ENCODE assay signal across 23 cellular contexts in the genomic region with DNA sequence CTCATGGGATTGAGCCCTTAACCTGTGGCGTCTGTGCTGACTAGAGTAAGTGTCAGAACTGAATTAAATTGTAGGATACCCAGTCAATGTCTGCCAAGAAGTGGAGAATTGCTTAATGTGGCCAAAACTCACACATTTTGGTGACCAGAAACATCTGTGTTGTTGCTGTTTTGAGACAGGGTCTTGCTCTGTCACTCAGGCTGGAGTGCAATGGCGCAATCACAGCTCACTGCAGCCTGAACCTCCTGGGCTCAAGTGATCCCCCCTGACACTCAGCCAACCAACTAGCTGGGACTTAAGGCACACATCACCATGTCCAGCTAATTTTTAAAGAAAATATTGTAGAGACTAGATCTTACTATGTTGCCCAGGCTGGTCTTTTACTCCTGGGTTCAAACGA. TPM values are rescaled to one million over a fixed set of nuclear protein-coding genes. Genes with fewer than 3 reads are reported as not detected.
DNase-seq lines count a peak whose midpoint lies in the region; ATAC-seq, FAIRE-seq and TF ChIP-seq lines count a peak whose summit lies in the region.
"Had no signal": no experiment of that assay in that cellular context is flagged by ENCODE, and none has a peak within 500 bp of the region (broad histone marks: within the 10 kb centered on the region; RNA-seq: fewer than 3 reads in every experiment).

No MANE protein-coding gene starts in this region.

- intact Hi-C loops in HepG2 (cut with micrococcal nuclease; ENCODE audit: unreplicated experiment) (no loop called here), right lobe of liver (cut with DNase I) (no loop called here), K562 (cut with micrococcal nuclease) (no loop called here)

- no TSS peak for BruUV-seq in HepG2 (replicated peaks; lab: Mats Ljungman, UMichigan)
- BruUV-seq in K562 (replicated peaks; lab: Mats Ljungman, UMichigan) = no TSS peak

- H3K4me3 ChIP-seq in HepG2 (replicated peaks in 1 of 3; ENCODE audit: insufficient read depth in 1 of 3, low read depth in 2 of 3, low read length in 3 of 3) (no peak overlapping the region), right lobe of liver (no peak overlapping the region), NB4 (ENCODE audit: low read depth, low read length) (no peak overlapping the region), K562 (no peak overlapping the region)
- H3K4me3 ChIP-seq: A549, GM12878, GM23248 had no signal

- in situ Hi-C loops in HepG2 (cut with HindIII; ENCODE audit: extremely low pct_ligation_motif_present, low pct_unique_long_range_greater_than_20kb) (no loop called here), K562 (cut with MboI) (no loop called here)

- H3K9ac ChIP-seq in HepG2 (ENCODE audit: insufficient read depth, low read depth, low read length) (no peak overlapping the region), K562 (ENCODE audit: insufficient read depth in 1 of 2, low read depth in 2 of 2, low read length in 2 of 2) (no peak overlapping the region)
- H3K9ac ChIP-seq: GM23248 had no signal

- 0 out of 2 replicates have a peak, but pooled peaks cover 5% of the 10 kb centered on the region for H3K4me1 ChIP-seq in HepG2 (ENCODE audit: insufficient read depth, low read length)
- H3K4me1 ChIP-seq in right lobe of liver = no peaks in the 10 kb centered on the region
- peaks cover 3 to 15% of the 10 kb centered on the region in 2 experiments; a peak in 4 of 5 replicates for H3K4me1 ChIP-seq in K562 (replicated peaks in 1 of 2; ENCODE audit: control insufficient read depth in 2 of 2, insufficient read depth in 2 of 2, low read length in 2 of 2)
- H3K4me1 ChIP-seq: BE2C, Caco-2 had no signal

- TF ChIP-seq POLR2A in HepG2 (IDR thresholded peaks at IDR 0.05; ENCODE audit: insufficient read depth in 1 of 2, low read depth in 2 of 2, low read length in 2 of 2) = no peak
- no peak for TF ChIP-seq POLR2A in right lobe of liver (IDR thresholded peaks at IDR 0.05)
- TF ChIP-seq POLR2A in NB4 (IDR thresholded peaks at IDR 0.05; ENCODE audit: extremely low read depth, insufficient read length) = no peak
- TF ChIP-seq POLR2A in K562 (conservative IDR thresholded peaks at IDR 0.05) = no peak

- TF ChIP-seq RAD21 in HepG2 (CRISPR knock-in tag; IDR thresholded peaks at IDR 0.05) = no peak
- TF ChIP-seq RAD21 in K562 (CRISPR knock-in tag; conservative IDR thresholded peaks at IDR 0.05 in 1 of 2, IDR thresholded peaks at IDR 0.05 in 1 of 2) = no peak

- WGBS in HepG2 (ENCODE audit: low lambda C conversion rate) = 38% methylated on average over 3 of the region's 3 CpGs
- WGBS in right lobe of liver (ENCODE audit: insufficient coverage, low coverage, low lambda C conversion rate, missing lambda C conversion rate) = 86% methylated on average over 2 of the region's 3 CpGs
- WGBS in K562 (ENCODE audit: insufficient coverage, low coverage, missing lambda C conversion rate) = 69% methylated on average over 3 of the region's 3 CpGs

- no peaks in the 10 kb centered on the region for H3K9me1 ChIP-seq in K562 (ENCODE audit: control insufficient read depth, insufficient read depth, low read length)

- no peak for FAIRE-seq in HepG2 (lab: Jason Lieb, UNC)
- FAIRE-seq in K562 (lab: Jason Lieb, UNC) = no peak
- FAIRE-seq: A549, G401.6, GM12878, H1 had no signal

- no peak for TF ChIP-seq CTCF in HepG2 (CRISPR knock-in tag; IDR thresholded peaks at IDR 0.05)
- TF ChIP-seq CTCF in right lobe of liver (IDR thresholded peaks at IDR 0.05) = no peak
- TF ChIP-seq CTCF in NB4 (IDR thresholded peaks at IDR 0.05; ENCODE audit: low read depth, low read length) = no peak
- TF ChIP-seq CTCF in K562 (IDR thresholded peaks at IDR 0.05 in 2 of 3, conservative IDR thresholded peaks at IDR 0.05 in 1 of 3; ENCODE audit: insufficient read depth in 2 of 3, low read depth in 1 of 3, low read length in 3 of 3) = no peak

- no peak overlapping the region for H3K27ac ChIP-seq in HepG2 (ENCODE audit: extremely low read length, insufficient read depth, low read length)
- no peak overlapping the region for H3K27ac ChIP-seq in right lobe of liver
- H3K27ac ChIP-seq in K562 (ENCODE audit: extremely low read depth, low read depth, low read length) = no peak overlapping the region
- H3K27ac ChIP-seq: A549, GM23248 had no signal

- CTCF ChIA-PET in HepG2 (lab: Yijun Ruan, JAX; ENCODE audit: low intra/inter-chr PET ratio, low total read pairs) (no interaction called here), K562 (lab: Yijun Ruan, JAX; ENCODE audit: low intra/inter-chr PET ratio) (no interaction called here)

- H3K4me2 ChIP-seq in HepG2 (ENCODE audit: low read depth, low read length) (no peak overlapping the region), K562 (ENCODE audit: insufficient read depth, low read length) (no peak overlapping the region)
- H3K4me2 ChIP-seq: A549 had no signal

- H2AFZ ChIP-seq in HepG2 (ENCODE audit: low read length) (no peak overlapping the region), K562 (ENCODE audit: low read depth, low read length) (no peak overlapping the region)
- H2AFZ ChIP-seq: GM23248 had no signal

- H4K20me1 ChIP-seq in HepG2 (ENCODE audit: insufficient read depth, low read length) = no peaks in the 10 kb centered on the region
- H4K20me1 ChIP-seq in K562 (replicated peaks; ENCODE audit: control insufficient read depth, insufficient read depth, low read length) = no peaks in the 10 kb centered on the region

- DNase-seq in HepG2 (ENCODE audit: low spot score) (no peak), right lobe of liver (no peak), NB4 (ENCODE audit: low read depth) (peak; percentile 66), K562 (ENCODE audit: extremely low read depth in 1 of 4, low spot score in 3 of 4) (no peak), RKO (ENCODE audit: low spot score) (no peak)
- DNase-seq: 8988T; ACHN; AML-193; BE2C; C1 segment of cervical spinal cord; Caco-2; CD8-positive, alpha-beta T cell; DMS153; DND-41; GM23248; H7; HCEC 1CT had no signal

- H3K36me3 ChIP-seq in HepG2 (replicated peaks in 1 of 2; ENCODE audit: control insufficient read depth in 1 of 2, insufficient read depth in 2 of 2, low read length in 2 of 2) = no peaks in the 10 kb centered on the region
- H3K36me3 ChIP-seq in right lobe of liver = no peaks in the 10 kb centered on the region
- H3K36me3 ChIP-seq in K562 (ENCODE audit: control insufficient read depth, insufficient read depth, low read length) = no peaks in the 10 kb centered on the region
- H3K36me3 ChIP-seq: BE2C had no signal

- ATAC-seq in HepG2 (no peak), right lobe of liver (no peak), K562 (no peak), GM18873 (IDR thresholded peaks at IDR 0.05; ENCODE audit: low FRiP score, unreplicated experiment) (no peak)
- no peak for ATAC-seq in activated CD4-positive, CD25-positive, alpha-beta regulatory T cell treated with anti-CD3 and anti-CD28 coated beads, Interleukin-2, amount 50 U/mL, for 24 hours
- ATAC-seq: A549; CD8-positive, alpha-beta T cell; GM12878 had no signal

- TF ChIP-seq EP300 in HepG2 (IDR thresholded peaks at IDR 0.05; ENCODE audit: low read depth in 2 of 2, low read length in 2 of 2) = no peak
- no peak for TF ChIP-seq EP300 in HepG2 (CRISPR knock-in tag; IDR thresholded peaks at IDR 0.05; ENCODE audit: borderline replicate concordance)
- TF ChIP-seq EP300 in K562 (IDR thresholded peaks at IDR 0.05; ENCODE audit: low read length) = no peak

- H3K79me2 ChIP-seq in HepG2 (ENCODE audit: insufficient read depth, low read length) (no peaks in the 10 kb centered on the region), K562 (ENCODE audit: control insufficient read depth, insufficient read depth, low read length) (no peaks in the 10 kb centered on the region)

- H3K27me3 ChIP-seq in HepG2 (ENCODE audit: control insufficient read depth in 1 of 2, insufficient read depth in 2 of 2, low read length in 2 of 2) (peaks cover 0 to 5% of the 10 kb centered on the region in 2 experiments; a peak in 2 of 5 replicates), right lobe of liver (no peaks in the 10 kb centered on the region), K562 (ENCODE audit: control insufficient read depth in 2 of 2, insufficient read depth in 2 of 2, low read length in 2 of 2) (no peaks in the 10 kb centered on the region)
- H3K27me3 ChIP-seq: BE2C had no signal

- H3K9me3 ChIP-seq in HepG2 (ENCODE audit: low read length) (no peaks in the 10 kb centered on the region), right lobe of liver (no peaks in the 10 kb centered on the region), K562 (replicated peaks; ENCODE audit: control insufficient read depth, insufficient read depth, low read depth, low read length) (no peaks in the 10 kb centered on the region; the same call in 1 of the 2 replicates)
- H3K9me3 ChIP-seq: BE2C, Caco-2 had no signal

- POLR2A ChIA-PET in HepG2 (lab: Yijun Ruan, JAX) (interaction anchor here (1.8 kb wide), 1 partner anchor 16 kb away, joined by 4 read pairs; no protein-coding TSS in a partner anchor), K562 (lab: Yijun Ruan, JAX) (interaction anchor here (0.6 kb wide), 1 partner anchor 36 kb away, joined by 3 read pairs; no protein-coding TSS in a partner anchor)

RNA-seq across cellular contexts. Expression of gene RTN4, which starts 34.4 kb away (rescaled TPM):
- total RNA-seq in HepG2 (2016; rRNA removed; fragmentation: Illumina TruSeq; extraction: Trizol) (67.4 and 98.4 TPM in 2 replicates), right lobe of liver (100 to 1,000 TPM; 126 to 195 (median 177) TPM), K562 (2014; rRNA removed) (96.7 and 123 TPM in 2 replicates), K562 (2014; rRNA removed; fragmentation: Illumina TruSeq; extraction: Trizol) (116 and 139 TPM in 2 replicates), K562 (2015; rRNA removed; fragmentation: Illumina TruSeq; extraction: Trizol) (67.3 and 73.0 TPM in 2 replicates), K562 (2021) (228 and 238 TPM in 2 replicates)
- total RNA-seq in HepG2 (2016; cell fraction: cytosol; rRNA removed; fragmentation: Illumina TruSeq; extraction: Trizol; ENCODE audit: low read depth) = 113 and 115 TPM in 2 replicates
- 65.4 and 98.8 TPM in 2 replicates for total RNA-seq in HepG2 (2016; cell fraction: insoluble cytoplasmic fraction; rRNA removed; fragmentation: Illumina TruSeq; extraction: Trizol)
- 63.8 and 71.5 TPM in 2 replicates for total RNA-seq in HepG2 (2016; cell fraction: membrane; rRNA removed; fragmentation: Illumina TruSeq; extraction: Trizol)
- 135 and 150 TPM in 2 replicates for total RNA-seq in HepG2 (2016; cell fraction: nucleus; rRNA removed; fragmentation: Illumina TruSeq; extraction: Trizol)
- polyA plus RNA-seq in HepG2 (2011; rRNA removed) (100 and 133 TPM in 2 replicates), K562 (2011; rRNA removed) (144 and 147 TPM in 2 replicates), K562 (2014; fragmentation: Illumina TruSeq; extraction: Trizol) (217 and 248 TPM in 2 replicates), K562 (2014; fragmentation: Nextera tagmentation; extraction: Ambion mirVana) (10 to 100 TPM; 75.8 to 90.3 TPM), K562 (2014; rRNA removed) (141 and 151 TPM in 2 replicates)
- 56.6 and 89.3 TPM in 2 replicates for polyA plus RNA-seq in HepG2 (2011; cell fraction: cytosol; rRNA removed)
- polyA plus RNA-seq in HepG2 (2011; cell fraction: nucleus; rRNA removed) = 46.6 and 69.0 TPM in 2 replicates
- 176 and 196 TPM in 2 replicates for polyA plus RNA-seq in HepG2 (2012)
- polyA plus RNA-seq in HepG2 (2016; cell fraction: cytosol; fragmentation: Illumina TruSeq; extraction: Trizol; ENCODE audit: low read depth) = 25.4 and 26.1 TPM in 2 replicates
- polyA plus RNA-seq in HepG2 (2016; cell fraction: insoluble cytoplasmic fraction; fragmentation: Illumina TruSeq; extraction: Trizol; ENCODE audit: low read depth) = 104 and 116 TPM in 2 replicates
- polyA plus RNA-seq in HepG2 (2016; cell fraction: membrane; fragmentation: Illumina TruSeq; extraction: Trizol; ENCODE audit: low read depth) = 56.9 and 65.1 TPM in 2 replicates
- polyA plus RNA-seq in HepG2 (2016; cell fraction: nucleus; fragmentation: Illumina TruSeq; extraction: Trizol; ENCODE audit: insufficient read depth, low read depth) = 271 and 279 TPM in 2 replicates
- 71.7 and 98.5 TPM in 2 replicates for polyA minus RNA-seq in HepG2 (2011; rRNA and poly(A)+ RNA removed; ENCODE audit: low replicate concordance)
- 85.3 and 110 TPM in 2 replicates for polyA minus RNA-seq in HepG2 (2011; cell fraction: cytosol; rRNA and poly(A)+ RNA removed)
- polyA minus RNA-seq in HepG2 (2011; cell fraction: nucleus; rRNA and poly(A)+ RNA removed) = 103 and 105 TPM in 2 replicates
- 172 and 408 TPM in 2 replicates for total RNA-seq in K562 (2011; cell fraction: chromatin; rRNA removed; ENCODE audit: low replicate concordance)
- total RNA-seq in K562 (2011; cell fraction: nucleolus; rRNA removed) = 188 and 224 TPM in 2 replicates
- total RNA-seq in K562 (2011; cell fraction: nucleoplasm; rRNA removed) = 397 and 411 TPM in 2 replicates
- 58.0 and 129 TPM in 2 replicates for polyA plus RNA-seq in K562 (2011; cell fraction: cytosol; rRNA removed)
- polyA plus RNA-seq in K562 (2011; cell fraction: nucleus; rRNA removed) = 49.3 and 111 TPM in 2 replicates
- polyA plus RNA-seq in K562 (2012) = 173 and 413 TPM in 2 replicates
- polyA minus RNA-seq in K562 (2011; rRNA and poly(A)+ RNA removed) = 151 and 172 TPM in 2 replicates
- polyA minus RNA-seq in K562 (2011; cell fraction: cytosol; rRNA and poly(A)+ RNA removed) = 70.4 and 76.7 TPM in 2 replicates
- 45.9 and 84.7 TPM in 2 replicates for polyA minus RNA-seq in K562 (2011; cell fraction: nucleus; rRNA and poly(A)+ RNA removed)

Comparison
In these comparisons a context has a peak if more than half of its experiments do, and no peak if none do; other contexts are left out.
1. Of the 241 proteins assayed by ChIP-seq in both HepG2 and K562: peak only in HepG2: none; only in K562: none; in both: CEBPB; in neither: 239; mixed calls (peak in some experiments, not most) for 1.